ENCODE assay signal across 8 cellular contexts in the genomic region with DNA sequence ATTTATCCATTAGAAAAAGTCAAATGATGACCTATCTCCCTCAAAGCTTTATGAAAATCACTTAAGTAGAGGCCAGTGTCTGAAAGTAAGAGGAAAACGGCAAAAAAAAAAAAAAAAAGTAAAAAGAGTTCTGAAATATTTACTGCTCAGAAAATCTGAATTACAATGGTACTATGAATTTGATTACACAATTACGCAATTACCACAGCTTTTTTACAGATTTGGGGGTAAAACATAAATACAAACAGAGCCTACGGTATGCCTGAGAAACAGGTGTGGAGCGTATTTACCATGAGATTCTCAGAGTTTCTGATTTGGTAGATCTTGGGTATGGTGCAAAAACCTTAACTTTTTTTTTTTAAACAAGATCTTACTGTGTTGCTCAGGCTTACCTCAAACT.
"Had no signal": no experiment of that assay in that cellular context is flagged by ENCODE, and none has a peak within 500 bp of the region (broad histone marks: within the 10 kb centered on the region; RNA-seq: fewer than 3 reads in every experiment).

No MANE protein-coding gene starts in this region.

- FAIRE-seq: G401.6, GM12878, GM12891, GM12892, GM18507, GM19239 had no signal

- ATAC-seq: GM12878 had no signal

- DNase-seq: GDM1, GF-D8 had no signal

- H3K4me3 ChIP-seq: GM12878 had no signal
